ENCODE assay signal across 10 cellular contexts in genomic region chrX:12985336-12985735, GRCh38. TPM values are rescaled to one million over a fixed set of nuclear protein-coding genes. Genes with fewer than 3 reads are reported as not detected.
DNase-seq lines count a peak whose midpoint lies in the region; ATAC-seq and TF ChIP-seq lines count a peak whose summit lies in the region.
"Had no signal": no experiment of that assay in that cellular context is flagged by ENCODE, and none has a peak within 500 bp of the region (broad histone marks: within the 10 kb centered on the region; RNA-seq: fewer than 3 reads in every experiment).

No MANE protein-coding gene starts in this region.

- peak overlapping the region; percentile 84 for H3K27ac Mint-ChIP-seq in activated T-cell treated with anti-CD3 and anti-CD28 coated beads, Interleukin-2, amount 50 U/mL, for 72 hours

- no CpG with 5 or more reads among the region's 1 CpG for WGBS in IMR-90 (ENCODE audit: extremely low coverage in 2 of 2, insufficient read length in 1 of 2), 2 experiments
- 91% methylated on average over 1 of the region's 1 CpG for WGBS in mammary epithelial cell (ENCODE audit: low coverage, missing lambda C conversion rate)
- 75 to 90% (median 80%) methylated on average over 1 of the region's 1 CpG for WGBS in stomach, 5 donors

- peak overlapping the region; percentile 44 to 81 for H3K4me3 Mint-ChIP-seq in activated T-cell treated with anti-CD3 and anti-CD28 coated beads, Interleukin-2, amount 50 U/mL, for 72 hours

- H3K9me1 ChIP-seq in IMR-90 (ENCODE audit: insufficient read depth, low read length), result peaks cover 7% of the 10 kb centered on the region; the same call in 1 of the 2 replicates

- POLR2A ChIA-PET in IMR-90 (lab: Charles Lee; ENCODE audit: unreplicated experiment), result no interaction called here
- POLR2A ChIA-PET in GM10248 (lab: Yijun Ruan, JAX), result interaction anchor here (1.2 kb wide), 1 partner anchor 10 kb away, joined by 4 read pairs; the partner anchor contains the start of gene TMSB4X

- dilution Hi-C loops in IMR-90 (cut with HindIII; ENCODE audit: low sequenced_read_pairs, unreplicated experiment) (no loop called here), mammary epithelial cell (cut with HindIII; ENCODE audit: low sequenced_read_pairs) (no loop called here)

- H2BK15ac ChIP-seq in IMR-90 (ENCODE audit: low read depth, low read length), result no peak overlapping the region

- 0 out of 2 replicates have a peak overlapping the region, but pooled peaks have one; percentile 62 for H3K14ac ChIP-seq in IMR-90 (replicated peaks; ENCODE audit: low read depth, low read length)

- peak; percentile 25 to 27 for ATAC-seq in activated T-cell treated with anti-CD3 and anti-CD28 coated beads, Interleukin-2, amount 50 U/mL, for 72 hours (replicated peaks in 1 of 2)
- ATAC-seq in IMR-90 (ENCODE audit: low read depth), result no peak
- ATAC-seq: upper lobe of right lung had no signal

- H3K23ac ChIP-seq in IMR-90 (ENCODE audit: low read depth, low read length), result no peak overlapping the region

- H3K27ac ChIP-seq in IMR-90 (ENCODE audit: insufficient read depth, low read length) (no peak overlapping the region), mammary epithelial cell (ENCODE audit: insufficient read depth, low read depth, low read length) (peak overlapping the region; percentile 82), stomach (peak overlapping the region; percentile 39 to 64 (median 63))
- H3K27ac ChIP-seq: upper lobe of right lung had no signal

- H3K36me3 ChIP-seq in IMR-90 (ENCODE audit: control insufficient read depth, insufficient read depth, low read length), result no peaks in the 10 kb centered on the region
- H3K36me3 ChIP-seq in mammary epithelial cell (ENCODE audit: insufficient read depth, low read length), result no peaks in the 10 kb centered on the region
- H3K36me3 ChIP-seq in stomach, result no peaks in the 10 kb centered on the region
- H3K36me3 ChIP-seq: upper lobe of right lung had no signal

- no peak overlapping the region for H4K91ac ChIP-seq in IMR-90 (ENCODE audit: insufficient read depth, low read depth, low read length)

- no peaks in the 10 kb centered on the region for H3K27me3 ChIP-seq in IMR-90 (ENCODE audit: control insufficient read depth, insufficient read depth, low read length)
- no peaks in the 10 kb centered on the region for H3K27me3 ChIP-seq in mammary epithelial cell (ENCODE audit: insufficient read depth, low read length)
- H3K27me3 ChIP-seq in stomach, result no peaks in the 10 kb centered on the region
- H3K27me3 ChIP-seq: upper lobe of right lung had no signal

- intact Hi-C loops in IMR-90 (cut with micrococcal nuclease), result no loop called here
- intact Hi-C loops in mammary epithelial cell (cut with micrococcal nuclease), result loop anchor here (2.0 kb wide), 1 partner anchor 503 kb away; no protein-coding TSS in a partner anchor
- intact Hi-C loops in stomach (cut with DNase I; ENCODE audit: low total_unique reads), result no loop called here

- no peak for DNase-seq in activated T-cell treated with anti-CD3 and anti-CD28 coated beads, Interleukin-2, amount 50 U/mL, for 72 hours
- DNase-seq in activated T-cell treated with anti-CD3 and anti-CD28 coated beads, Interleukin-2, amount 50 U/mL, for 48 hours, result no peak
- no peak for DNase-seq in IMR-90
- DNase-seq in mammary epithelial cell, result peak; percentile 39
- no peak for DNase-seq in stomach
- DNase-seq in NAMALWA (ENCODE audit: low spot score), result no peak
- no peak for DNase-seq in NCI-H146 treated with DMSO at 0.1 percent for 48 hours (lab: John Stamatoyannopoulos, UW; ENCODE audit: unreplicated experiment)
- no peak for DNase-seq in GM10248 (ENCODE audit: extremely low spot score)
- DNase-seq: left colon, upper lobe of right lung had no signal

- peaks cover 21% of the 10 kb centered on the region for H3K27me3 Mint-ChIP-seq in activated T-cell treated with anti-CD3 and anti-CD28 coated beads, Interleukin-2, amount 50 U/mL, for 72 hours (ENCODE audit: low read depth)

- no peak overlapping the region for H3K4me2 ChIP-seq in IMR-90 (ENCODE audit: low read depth, low read length)
- H3K4me2 ChIP-seq in mammary epithelial cell (ENCODE audit: insufficient read depth, low read depth, low read length), result peak overlapping the region; percentile 57

- H4K8ac ChIP-seq in IMR-90 (ENCODE audit: low read depth in 2 of 2, low read length in 2 of 2), result 0 out of 4 replicates have a peak overlapping the region, but pooled peaks of 1 of the 2 experiments have one; percentile 66

- H2BK20ac ChIP-seq in IMR-90 (ENCODE audit: low read depth, low read length), result peak overlapping the region; percentile 80; the same call in 1 of the 2 replicates

- TF ChIP-seq CTCF in IMR-90 (conservative IDR thresholded peaks at IDR 0.05; ENCODE audit: low read depth, low read length) (no peak), mammary epithelial cell (conservative IDR thresholded peaks at IDR 0.05 in 1 of 2, IDR thresholded peaks at IDR 0.05 in 1 of 2; ENCODE audit: extremely low read depth in 1 of 2, insufficient read depth in 1 of 2, low read depth in 1 of 2, low read length in 2 of 2) (no peak), stomach (IDR thresholded peaks at IDR 0.05) (no peak), GM10248 (IDR thresholded peaks at IDR 0.05; ENCODE audit: control extremely low read depth, extremely low read depth, low read depth, missing control alignments) (no peak)

- H2AK5ac ChIP-seq in IMR-90 (ENCODE audit: low read depth, low read length), result peak overlapping the region; percentile 57; the same call in 1 of the 2 replicates

- no peaks in the 10 kb centered on the region for H3K79me2 ChIP-seq in mammary epithelial cell (ENCODE audit: insufficient read depth, low read length)

- H3K36me3 Mint-ChIP-seq in activated T-cell treated with anti-CD3 and anti-CD28 coated beads, Interleukin-2, amount 50 U/mL, for 72 hours (ENCODE audit: insufficient read depth in 2 of 2), result peaks cover 2 to 4% of the 10 kb centered on the region in 2 donors

- no peak overlapping the region for H2BK5ac ChIP-seq in IMR-90 (ENCODE audit: low read depth, low read length, poor library complexity, severe bottlenecking)

- H2AFZ ChIP-seq in IMR-90 (replicated peaks; ENCODE audit: low read length, poor library complexity), result peak overlapping the region; percentile 14
- H2AFZ ChIP-seq in mammary epithelial cell (ENCODE audit: low read depth, low read length), result peak overlapping the region; percentile 38

- H3K9me3 ChIP-seq in IMR-90 (ENCODE audit: control insufficient read depth, insufficient read depth, low read length) (no peaks in the 10 kb centered on the region), mammary epithelial cell (replicated peaks; ENCODE audit: insufficient read depth, low read length) (no peaks in the 10 kb centered on the region), stomach (no peaks in the 10 kb centered on the region)
- H3K9me3 ChIP-seq: upper lobe of right lung had no signal

- H3K4me1 Mint-ChIP-seq in activated T-cell treated with anti-CD3 and anti-CD28 coated beads, Interleukin-2, amount 50 U/mL, for 72 hours (ENCODE audit: low read depth), result peaks cover 82% of the 10 kb centered on the region

- H3K4me1 ChIP-seq in IMR-90 (ENCODE audit: control insufficient read depth, insufficient read depth, low read length) (no peaks in the 10 kb centered on the region; the same call in 1 of the 2 replicates), mammary epithelial cell (ENCODE audit: insufficient read depth, low read length) (peaks cover 34% of the 10 kb centered on the region), stomach (peaks cover 0 to 22% (median 13%) of the 10 kb centered on the region in 4 donors)

- no peak overlapping the region for H4K5ac ChIP-seq in IMR-90 (ENCODE audit: low read depth, low read length)

- BruUV-seq in IMR-90 (replicated peaks; lab: Mats Ljungman, UMichigan) (no TSS peak), mammary epithelial cell (replicated peaks; lab: Mats Ljungman, UMichigan) (no TSS peak)

- peak overlapping the region; percentile 71; the same call in 1 of the 2 replicates for H3K4ac ChIP-seq in IMR-90 (ENCODE audit: low read depth, low read length)

- H3K56ac ChIP-seq in IMR-90 (ENCODE audit: extremely low read depth, insufficient read depth, low read length), result no peak overlapping the region

- TF ChIP-seq POLR2A in IMR-90 (IDR thresholded peaks at IDR 0.05; ENCODE audit: low read depth, low read length) (no peak), stomach (IDR thresholded peaks at IDR 0.05) (no peak)

- no peak for TF ChIP-seq RAD21 in IMR-90 (IDR thresholded peaks at IDR 0.05; ENCODE audit: low read length)

- H2BK120ac ChIP-seq in IMR-90 (ENCODE audit: low read depth, low read length), result peak overlapping the region; percentile 72

- no peak overlapping the region for H2AK9ac ChIP-seq in IMR-90 (replicated peaks; ENCODE audit: low read depth, low read length, poor library complexity)

- H3K9ac ChIP-seq in IMR-90 (ENCODE audit: low read depth, low read length) (no peak overlapping the region), mammary epithelial cell (ENCODE audit: insufficient read depth, low read length) (peak overlapping the region; percentile 45)

- H3K4me3 ChIP-seq in IMR-90 (ENCODE audit: insufficient read depth, low read depth, low read length) (no peak overlapping the region), mammary epithelial cell (replicated peaks in 1 of 3; ENCODE audit: insufficient read depth in 1 of 3, low read depth in 2 of 3, low read length in 3 of 3) (no peak overlapping the region), stomach (no peak overlapping the region)
- H3K4me3 ChIP-seq: upper lobe of right lung had no signal

- no peaks in the 10 kb centered on the region for H3K9me3 Mint-ChIP-seq in activated T-cell treated with anti-CD3 and anti-CD28 coated beads, Interleukin-2, amount 50 U/mL, for 72 hours

- H3K79me1 ChIP-seq in IMR-90 (ENCODE audit: low read depth in 1 of 2, low read length in 2 of 2), result no peaks in the 10 kb centered on the region

- in situ Hi-C loops in IMR-90 (cut with MboI; ENCODE audit: low sequenced_read_pairs), result loop anchor here (10.0 kb wide), 1 partner anchor 389 kb away; no protein-coding TSS in a partner anchor
- in situ Hi-C loops in mammary epithelial cell (cut with MboI; ENCODE audit: low sequenced_read_pairs in 2 of 2), result no loop called here

- H3K18ac ChIP-seq in IMR-90 (ENCODE audit: low read depth, low read length), result peak overlapping the region; percentile 18; the same call in 1 of the 2 replicates

- no peaks in the 10 kb centered on the region for H4K20me1 ChIP-seq in IMR-90 (ENCODE audit: insufficient read depth, low read length)
- no peaks in the 10 kb centered on the region for H4K20me1 ChIP-seq in mammary epithelial cell (ENCODE audit: insufficient read depth, low read length)

- CTCF ChIA-PET in IMR-90 (lab: Yijun Ruan, JAX), result no interaction called here
- CTCF ChIA-PET in mammary epithelial cell (lab: Charles Lee; ENCODE audit: low non-redundant PET), result no interaction called here
- CTCF ChIA-PET in GM10248 (lab: Yijun Ruan, JAX), result interaction anchor here (1.4 to 3.4 kb wide), 4 partner anchors 10 to 503 kb away, joined by 5 to 18 read pairs (median 8); no protein-coding TSS in a partner anchor

- TF ChIP-seq EP300 in stomach (IDR thresholded peaks at IDR 0.05), result no peak

RNA-seq across cellular contexts. Expression of gene TMSB4X, which starts 10.4 kb away (rescaled TPM):
- 1,000 to 10,000 TPM; 4,011 to 4,477 TPM for total RNA-seq in activated T-cell treated with anti-CD3 and anti-CD28 coated beads, Interleukin-2, amount 50 U/mL, for 72 hours
- total RNA-seq in IMR-90 (2012; rRNA removed) (9,222 and 11,116 TPM in 2 replicates), mammary epithelial cell (1,000 to 10,000 TPM; 1,481 to 1,998 TPM), stomach (1,000 to 10,000 TPM; 1,734 to 4,964 (median 2,895) TPM)
- polyA plus RNA-seq in IMR-90 (2012; rRNA removed) (4,133 and 4,648 TPM in 2 replicates), mammary epithelial cell (2,487 TPM), stomach (over 10,000 TPM in 2 of 3 donors, 1,000 to 10,000 TPM in 1; 4,831 to 14,609 (median 13,196) TPM)
- 4,164 and 9,036 TPM in 2 replicates for polyA plus RNA-seq in IMR-90 (2012; cell fraction: cytosol; rRNA removed)
- 567 and 1,669 TPM in 2 replicates for polyA plus RNA-seq in IMR-90 (2012; cell fraction: nucleus; rRNA removed; ENCODE audit: low replicate concordance)
- 1,100 TPM for polyA minus RNA-seq in mammary epithelial cell

RNA-seq across cellular contexts. Expression of gene FAM9C, which starts 59.1 kb away (rescaled TPM):
- total RNA-seq in activated T-cell treated with anti-CD3 and anti-CD28 coated beads, Interleukin-2, amount 50 U/mL, for 72 hours, result under 1 TPM in 1 of 2 donors, not detected in 1; 0.09 TPM
- total RNA-seq in IMR-90 (2012; rRNA removed), result not detected in 2 replicates
- polyA plus RNA-seq in IMR-90 (2012; rRNA removed), result not detected in 2 replicates
- polyA plus RNA-seq in IMR-90 (2012; cell fraction: cytosol; rRNA removed), result not detected in 2 replicates
- polyA plus RNA-seq in IMR-90 (2012; cell fraction: nucleus; rRNA removed; ENCODE audit: low replicate concordance), result not detected in 2 replicates
- not detected for total RNA-seq in mammary epithelial cell
- polyA plus RNA-seq in mammary epithelial cell, result not detected
- polyA minus RNA-seq in mammary epithelial cell, result not detected
- total RNA-seq in stomach, result under 1 TPM in 1 of 5 donors, not detected in 4; 0.18 TPM
- polyA plus RNA-seq in stomach, result under 1 TPM in 1 of 3 donors, not detected in 2; 0.31 TPM
- total RNA-seq: upper lobe of right lung had no signal
